In the genomic region with DNA sequence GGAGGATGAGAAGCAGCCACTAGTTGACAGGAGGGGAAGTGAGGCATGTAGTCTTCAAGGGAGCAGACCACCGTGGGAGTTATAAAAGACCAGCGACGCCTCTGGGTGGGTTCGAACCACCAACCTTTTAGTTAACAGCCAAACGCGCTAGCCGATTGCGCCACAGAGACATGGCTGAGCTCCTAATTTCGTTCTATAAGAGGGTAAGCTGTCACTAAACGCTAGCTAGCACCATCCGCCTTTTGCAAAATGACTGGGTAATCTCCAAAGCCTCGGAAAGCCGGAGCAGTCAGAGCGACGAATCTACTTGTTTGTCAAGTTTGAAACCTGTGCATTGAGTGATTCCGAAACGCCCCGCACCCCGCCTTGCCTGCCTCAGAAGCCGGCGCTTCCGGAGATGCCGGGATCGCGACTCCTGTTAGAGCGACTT, we compare ENCODE assay signal across 10 cellular contexts. TPM values are rescaled to one million over a fixed set of nuclear protein-coding genes. Genes with fewer than 3 reads are reported as not detected.
DNase-seq lines count a peak whose midpoint lies in the region; TF ChIP-seq lines count a peak whose summit lies in the region.
"Not testable (repeated sequence)": the region's sequence is repeated elsewhere in the genome, so short reads cannot be mapped to it uniquely, and the experiment has no call there.
"Had no signal": no experiment of that assay in that cellular context is flagged by ENCODE, and none has a peak within 500 bp of the region (broad histone marks: within the 10 kb centered on the region; RNA-seq: fewer than 3 reads in every experiment).

No MANE protein-coding gene starts in this region.

- not testable (repeated sequence) for H3K36me3 Mint-ChIP-seq in CD4-positive, alpha-beta memory T cell; T-helper 2 cell treated with Interferon-gamma antibody and Interleukin-4, amounts not matched to agents 5 μg/mL and 100 μg/mL, for 36 hours (ENCODE audit: low read depth); progenitor cell of endocrine pancreas (ENCODE audit: insufficient read depth)

- H3K36me3 ChIP-seq in CD4-positive, alpha-beta memory T cell (ENCODE audit: insufficient read depth, low read length); HUES48 (ENCODE audit: control insufficient read depth, insufficient read depth, low read length): not testable (repeated sequence)

- H3K9ac ChIP-seq in HUES48 (ENCODE audit: low read depth, low read length) = not testable (repeated sequence)

- H3K27me3 Mint-ChIP-seq in CD4-positive, alpha-beta memory T cell; T-helper 2 cell treated with Interferon-gamma antibody and Interleukin-4, amounts not matched to agents 5 μg/mL and 100 μg/mL, for 36 hours (ENCODE audit: low read depth); progenitor cell of endocrine pancreas: not testable (repeated sequence)

- peak overlapping the region; percentile 71 to 91 (median 83) for H3K4me3 Mint-ChIP-seq in CD4-positive, alpha-beta memory T cell
- H3K4me3 Mint-ChIP-seq in T-helper 2 cell treated with Interferon-gamma antibody and Interleukin-4, amounts not matched to agents 5 μg/mL and 100 μg/mL, for 36 hours = peak overlapping the region; percentile 60
- peak overlapping the region; percentile 65 for H3K4me3 Mint-ChIP-seq in progenitor cell of endocrine pancreas (ENCODE audit: low read depth)

- H3K4me1 ChIP-seq in CD4-positive, alpha-beta memory T cell (ENCODE audit: insufficient read depth, low read length); HUES48 (ENCODE audit: control insufficient read depth, insufficient read depth, low read length): not testable (repeated sequence)

- H3K9me3 ChIP-seq in CD4-positive, alpha-beta memory T cell (ENCODE audit: control insufficient read depth in 1 of 2, low read length in 2 of 2); HUES48 (ENCODE audit: control insufficient read depth, insufficient read depth, low read length); iPS-18c (ENCODE audit: control insufficient read depth, insufficient read depth, low read length): not testable (repeated sequence)

- H3K4me1 Mint-ChIP-seq in CD4-positive, alpha-beta memory T cell; T-helper 2 cell treated with Interferon-gamma antibody and Interleukin-4, amounts not matched to agents 5 μg/mL and 100 μg/mL, for 36 hours (ENCODE audit: low read depth); progenitor cell of endocrine pancreas (ENCODE audit: low read depth): not testable (repeated sequence)

- DNase-seq in CD4-positive, alpha-beta memory T cell = peak; percentile 19 to 54 (median 40)
- peak; percentile 40 for DNase-seq in T-helper 2 cell treated with Interferon-gamma antibody and Interleukin-4, amounts not matched to agents 5 μg/mL and 100 μg/mL, for 36 hours (ENCODE audit: low spot score)
- DNase-seq in activated T-helper 1 cell treated with Interleukin-2 at 50 U/mL for 16 hours (ENCODE audit: low read depth) (peak; percentile 20), ecto neural progenitor cell (ENCODE audit: low spot score) (peak; percentile 49), progenitor cell of endocrine pancreas (ENCODE audit: low spot score, unreplicated experiment) (peak; percentile 10)
- DNase-seq in stimulated activated CD8-positive, alpha-beta memory T cell treated with anti-CD3 and anti-CD28 coated beads, Interleukin-7, amount 100 ng/mL, for 24 hours (ENCODE audit: low read depth) = peak; percentile 19

- peak overlapping the region in 6 of 7 donors; percentile 66 to 92 (median 82) for H3K27ac Mint-ChIP-seq in CD4-positive, alpha-beta memory T cell
- peak overlapping the region; percentile 62 for H3K27ac Mint-ChIP-seq in T-helper 2 cell treated with Interferon-gamma antibody and Interleukin-4, amounts not matched to agents 5 μg/mL and 100 μg/mL, for 36 hours
- peak overlapping the region; percentile 71 for H3K27ac Mint-ChIP-seq in progenitor cell of endocrine pancreas

- intact Hi-C loops in CD4-positive, alpha-beta memory T cell (cut with micrococcal nuclease) = not testable (repeated sequence)

- POLR2A ChIA-PET in CD4-positive, alpha-beta memory T cell (lab: Charles Lee; ENCODE audit: partially characterized antibody) = not testable (repeated sequence)

- H3K4me3 ChIP-seq in CD4-positive, alpha-beta memory T cell (ENCODE audit: low read length in 2 of 2) = not testable (repeated sequence)
- H3K4me3 ChIP-seq in HUES48 (ENCODE audit: low read depth, low read length) (peak overlapping the region; percentile 66), iPS-18c (ENCODE audit: insufficient read depth, low read depth, low read length) (peak overlapping the region; percentile 30; the same call in 1 of the 2 replicates)

- CTCF ChIA-PET in CD4-positive, alpha-beta memory T cell (lab: Charles Lee; ENCODE audit: partially characterized antibody) = not testable (repeated sequence)

- not testable (repeated sequence) for TF ChIP-seq CTCF in progenitor cell of endocrine pancreas (IDR thresholded peaks at IDR 0.05; ENCODE audit: unreplicated experiment)

- not testable (repeated sequence) for H3K9me3 Mint-ChIP-seq in CD4-positive, alpha-beta memory T cell; T-helper 2 cell treated with Interferon-gamma antibody and Interleukin-4, amounts not matched to agents 5 μg/mL and 100 μg/mL, for 36 hours; progenitor cell of endocrine pancreas (ENCODE audit: low read depth)

- not testable (repeated sequence) for H3K27me3 ChIP-seq in CD4-positive, alpha-beta memory T cell (ENCODE audit: insufficient read depth, low read length); HUES48 (ENCODE audit: control insufficient read depth, insufficient read depth, low read length)

- not testable (repeated sequence) for H3K27ac ChIP-seq in CD4-positive, alpha-beta memory T cell (ENCODE audit: low read depth, low read length)
- peak overlapping the region; percentile 35 for H3K27ac ChIP-seq in HUES48 (ENCODE audit: low read depth, low read length)

RNA-seq across cellular contexts. Expression of gene FCGR1A, which starts 42.3 kb away (rescaled TPM):
- total RNA-seq in CD4-positive, alpha-beta memory T cell = under 1 TPM in 1 of 2 experiments, not detected in 1; 0.53 TPM
- not detected for polyA plus RNA-seq in CD4-positive, alpha-beta memory T cell
- total RNA-seq in progenitor cell of endocrine pancreas = not detected in 2 replicates
- total RNA-seq: M059J, SJCRH30 had no signal
